ENCODE assay signal across 23 cellular contexts in genomic region chr11:12472401-12473065, GRCh38.
DNase-seq lines count a peak whose midpoint lies in the region; ATAC-seq and TF ChIP-seq lines count a peak whose summit lies in the region.
"Had no signal": no experiment of that assay in that cellular context is flagged by ENCODE, and none has a peak within 500 bp of the region (broad histone marks: within the 10 kb centered on the region; RNA-seq: fewer than 3 reads in every experiment).

No MANE protein-coding gene starts in this region.

- peaks cover 7% of the 10 kb centered on the region for H3K27me3 Mint-ChIP-seq in GM23338 (ENCODE audit: insufficient read depth, low read depth, poor library complexity)
- H3K27me3 Mint-ChIP-seq: activated naive CD4-positive, alpha-beta T cell treated with anti-CD3 and anti-CD28 coated beads, Interleukin-2, amount 50 U/mL, for 24 hours had no signal

- TF ChIP-seq CTCF in GM23338 (conservative IDR thresholded peaks at IDR 0.05; ENCODE audit: low read depth in 2 of 2) (no peak), retinal pigment epithelial cell (conservative IDR thresholded peaks at IDR 0.05; ENCODE audit: low read depth, low read length) (no peak)

- H3K27ac ChIP-seq in GM23338 (ENCODE audit: low read depth): no peak overlapping the region
- H3K27ac ChIP-seq: brain microvascular endothelial cell, gastrocnemius medialis had no signal

- H3K27me3 ChIP-seq in GM23338 (ENCODE audit: insufficient read depth): no peaks in the 10 kb centered on the region
- H3K27me3 ChIP-seq: brain microvascular endothelial cell, gastrocnemius medialis, tibial nerve had no signal

- H3K4me3 Mint-ChIP-seq in GM23338: no peak overlapping the region
- H3K4me3 Mint-ChIP-seq: activated naive CD4-positive, alpha-beta T cell treated with anti-CD3 and anti-CD28 coated beads, Interleukin-2, amount 50 U/mL, for 24 hours; activated T-cell treated with anti-CD3 and anti-CD28 coated beads, Interleukin-2, amount 50 U/mL, for 4 hours; dendritic cell treated with granulocyte-macrophage colony-stimulating factor and Interleukin-4, amounts not matched to agents 40 ng/mL and 50 ng/mL, for 4 days; naive thymus-derived CD4-positive, alpha-beta T cell; stimulated activated effector memory CD8-positive, alpha-beta T cell treated with anti-CD3 and anti-CD28 coated beads, Interleukin-12 subunit alpha, Interleukin-12 subunit beta, amount 100 ng/mL, for 72 hours; T-cell had no signal

- peaks cover 23% of the 10 kb centered on the region for H3K4me1 Mint-ChIP-seq in GM23338
- H3K4me1 Mint-ChIP-seq: activated naive CD4-positive, alpha-beta T cell treated with anti-CD3 and anti-CD28 coated beads, Interleukin-2, amount 50 U/mL, for 24 hours; naive thymus-derived CD4-positive, alpha-beta T cell; stimulated activated effector memory CD8-positive, alpha-beta T cell treated with anti-CD3 and anti-CD28 coated beads, Interleukin-12 subunit alpha, Interleukin-12 subunit beta, amount 100 ng/mL, for 72 hours; T-cell had no signal

- no peak overlapping the region for H3K27ac Mint-ChIP-seq in GM23338
- H3K27ac Mint-ChIP-seq: activated naive CD4-positive, alpha-beta T cell treated with anti-CD3 and anti-CD28 coated beads, Interleukin-2, amount 50 U/mL, for 24 hours; dendritic cell treated with granulocyte-macrophage colony-stimulating factor and Interleukin-4, amounts not matched to agents 40 ng/mL and 50 ng/mL, for 4 days; naive thymus-derived CD4-positive, alpha-beta T cell; stimulated activated effector memory CD8-positive, alpha-beta T cell treated with anti-CD3 and anti-CD28 coated beads, Interleukin-12 subunit alpha, Interleukin-12 subunit beta, amount 100 ng/mL, for 72 hours; T-cell had no signal

- H3K4me1 ChIP-seq in GM23338 (ENCODE audit: insufficient read depth): no peaks in the 10 kb centered on the region
- H3K4me1 ChIP-seq: prostate gland had no signal

- no peaks in the 10 kb centered on the region for H3K9me3 Mint-ChIP-seq in GM23338
- H3K9me3 Mint-ChIP-seq: activated naive CD4-positive, alpha-beta T cell treated with anti-CD3 and anti-CD28 coated beads, Interleukin-2, amount 50 U/mL, for 24 hours; activated T-cell treated with anti-CD3 and anti-CD28 coated beads, Interleukin-2, amount 50 U/mL, for 4 hours; dendritic cell treated with granulocyte-macrophage colony-stimulating factor and Interleukin-4, amounts not matched to agents 40 ng/mL and 50 ng/mL, for 4 days; stimulated activated effector memory CD8-positive, alpha-beta T cell treated with anti-CD3 and anti-CD28 coated beads, Interleukin-12 subunit alpha, Interleukin-12 subunit beta, amount 100 ng/mL, for 72 hours; T-cell had no signal

- H3K79me2 ChIP-seq in GM23338 (replicated peaks; ENCODE audit: insufficient read depth): no peaks in the 10 kb centered on the region; the same call in 1 of the 2 replicates

- ATAC-seq in GM23338 (peak; percentile 54), HG02610 (IDR thresholded peaks at IDR 0.05; ENCODE audit: unreplicated experiment) (no peak)
- ATAC-seq: activated T-cell treated with anti-CD3 and anti-CD28 coated beads, Interleukin-2, amount 50 U/mL, for 4 hours; gastrocnemius medialis; naive thymus-derived CD4-positive, alpha-beta T cell; Right ventricle myocardium inferior; stimulated activated effector memory CD8-positive, alpha-beta T cell treated with anti-CD3 and anti-CD28 coated beads, Interleukin-12 subunit alpha, Interleukin-12 subunit beta, amount 100 ng/mL, for 72 hours; T-cell had no signal

- H3K36me3 ChIP-seq in GM23338 (ENCODE audit: insufficient read depth): no peaks in the 10 kb centered on the region
- H3K36me3 ChIP-seq: gastrocnemius medialis, prostate gland had no signal

- H3F3A ChIP-seq in GM23338 (replicated peaks; ENCODE audit: low read depth): no peaks in the 10 kb centered on the region

- H3K4me3 ChIP-seq in GM23338: no peak overlapping the region
- no peak overlapping the region for H3K4me3 ChIP-seq in retinal pigment epithelial cell (ENCODE audit: low read length)
- H3K4me3 ChIP-seq: gastrocnemius medialis, prostate gland, tibial nerve had no signal

- in situ Hi-C loops in SK-MEL-5 (cut with HindIII; ENCODE audit: low pct_unique_long_range_greater_than_20kb, low sequenced_read_pairs): no loop called here

- DNase-seq in GM23338 (ENCODE audit: low spot score) (no peak), SK-MEL-5 (ENCODE audit: low read depth, low spot score) (peak; percentile 68), medulla oblongata (ENCODE audit: extremely low spot score) (peak; percentile 28), retinal pigment epithelial cell (ENCODE audit: low read depth) (peak; percentile 79), GM19240 (ENCODE audit: insufficient read length, low spot score) (no peak), cerebellum (ENCODE audit: low spot score) (no peak), NCI-H510A treated with DMSO at 0.1 percent for 48 hours (lab: John Stamatoyannopoulos, UW) (no peak)
- DNase-seq: activated T-cell treated with anti-CD3 and anti-CD28 coated beads, Interleukin-2, amount 50 U/mL, for 4 hours; brain microvascular endothelial cell; gastrocnemius medialis; GOT3; naive thymus-derived CD4-positive, alpha-beta T cell; NCI-H1694 treated with DMSO at 0.1 percent for 48 hours; NCI-H446; stimulated activated CD4-positive, alpha-beta T cell treated with anti-CD3 and anti-CD28 coated beads, Interleukin-12 subunit alpha, Interleukin-12 subunit beta, amount 100 ng/mL, for 4 hours; T-cell had no signal

- no peaks in the 10 kb centered on the region for H3K36me3 Mint-ChIP-seq in GM23338 (ENCODE audit: low read depth)
- H3K36me3 Mint-ChIP-seq: activated naive CD4-positive, alpha-beta T cell treated with anti-CD3 and anti-CD28 coated beads, Interleukin-2, amount 50 U/mL, for 24 hours; stimulated activated effector memory CD8-positive, alpha-beta T cell treated with anti-CD3 and anti-CD28 coated beads, Interleukin-12 subunit alpha, Interleukin-12 subunit beta, amount 100 ng/mL, for 72 hours; T-cell had no signal

- H3K9me2 ChIP-seq in GM23338 (ENCODE audit: insufficient read depth): no peaks in the 10 kb centered on the region

- H3K4me2 ChIP-seq in GM23338: no peak overlapping the region

- no peak overlapping the region for H2AFZ ChIP-seq in GM23338

- no peaks in the 10 kb centered on the region for H4K20me1 ChIP-seq in GM23338 (replicated peaks; ENCODE audit: insufficient read depth)

TF ChIP-seq in GM23338, 12 proteins besides CTCF, POLR2A, EP300 and RAD21:
- TF ChIP-seq POLR2AphosphoS5 (IDR thresholded peaks at IDR 0.05; ENCODE audit: low read depth): no peak
- TF ChIP-seq EZH2phosphoT487 (IDR thresholded peaks at IDR 0.05; ENCODE audit: unreplicated experiment): no peak

Comparison
In these comparisons a context has a peak if more than half of its experiments do, and no peak if none do; other contexts are left out.
1. DNase-seq: peak in SK-MEL-5 (single experiment), medulla oblongata (single experiment) and retinal pigment epithelial cell (single experiment); none in GM23338 (single experiment), GM19240 (single experiment), cerebellum (single experiment) and NCI-H510A treated with DMSO at 0.1 percent for 48 hours (single experiment).